In genomic region chr6:112163295-112164257, GRCh38 we compare ENCODE assay signal across 8 cellular contexts.
DNase-seq lines count a peak whose midpoint lies in the region; ATAC-seq lines count a peak whose summit lies in the region.

No MANE protein-coding gene starts in this region.

- peak; percentile 99 for ATAC-seq in GM21723 (IDR thresholded peaks at IDR 0.05; ENCODE audit: unreplicated experiment)

- in situ Hi-C loops in KBM-7 (cut with MboI; ENCODE audit: low pct_unique_long_range_greater_than_20kb, low sequenced_read_pairs): no loop called here

- H3K4me1 Mint-ChIP-seq in activated naive CD4-positive, alpha-beta T cell treated with anti-CD3 and anti-CD28 coated beads, Interleukin-2, amount 50 U/mL, for 24 hours: peaks cover 17% of the 10 kb centered on the region

- peaks cover 36% of the 10 kb centered on the region for H3K27me3 Mint-ChIP-seq in activated naive CD4-positive, alpha-beta T cell treated with anti-CD3 and anti-CD28 coated beads, Interleukin-2, amount 50 U/mL, for 24 hours

- peak overlapping the region; percentile 26 for H3K27ac Mint-ChIP-seq in activated naive CD4-positive, alpha-beta T cell treated with anti-CD3 and anti-CD28 coated beads, Interleukin-2, amount 50 U/mL, for 24 hours

- no peaks in the 10 kb centered on the region for H3K36me3 Mint-ChIP-seq in activated naive CD4-positive, alpha-beta T cell treated with anti-CD3 and anti-CD28 coated beads, Interleukin-2, amount 50 U/mL, for 24 hours

- peak overlapping the region; percentile 75 for H3K4me3 Mint-ChIP-seq in activated naive CD4-positive, alpha-beta T cell treated with anti-CD3 and anti-CD28 coated beads, Interleukin-2, amount 50 U/mL, for 24 hours

- no peaks in the 10 kb centered on the region for H3K9me3 Mint-ChIP-seq in activated naive CD4-positive, alpha-beta T cell treated with anti-CD3 and anti-CD28 coated beads, Interleukin-2, amount 50 U/mL, for 24 hours

- DNase-seq in GM03348 (ENCODE audit: low spot score) (peak; percentile 68), KBM-7 (peak; percentile 70), SKM-1 (lab: John Stamatoyannopoulos, UW; ENCODE audit: unreplicated experiment) (peak; percentile 18), hepatic stellate cell (ENCODE audit: low spot score) (peak; percentile 61), mesenteric fat pad (ENCODE audit: low spot score) (no peak)
- peak; percentile 57 to 83 for DNase-seq in stimulated activated CD4-positive, alpha-beta T cell treated with anti-CD3 and anti-CD28 coated beads, Interleukin-12 subunit alpha, Interleukin-12 subunit beta, amount 100 ng/mL, for 24 hours (ENCODE audit: low read depth in 2 of 2)
